In genomic region chr9:92133949-92134604, GRCh38 we compare ENCODE assay signal across 8 cellular contexts. TPM values are rescaled to one million over a fixed set of nuclear protein-coding genes. Genes with fewer than 3 reads are reported as not detected.
DNase-seq lines count a peak whose midpoint lies in the region; ATAC-seq and TF ChIP-seq lines count a peak whose summit lies in the region.

No MANE protein-coding gene starts in this region.

- peak; percentile 97 for TF ChIP-seq CTCF in GM12874 (IDR thresholded peaks at IDR 0.05; ENCODE audit: insufficient read depth, low read depth, low read length)
- TF ChIP-seq CTCF in kidney epithelial cell (IDR thresholded peaks at IDR 0.05; ENCODE audit: insufficient read depth, low read length, poor library complexity, severe bottlenecking) = peak; percentile 95

- peak; percentile 65 for DNase-seq in NCI-H345 (lab: John Stamatoyannopoulos, UW)
- peak; percentile 53 for DNase-seq in activated CD4-positive, CD25-positive, alpha-beta regulatory T cell treated with anti-CD3 and anti-CD28 coated beads, Interleukin-2, amount 50 U/mL, for 16 hours (ENCODE audit: low read depth, low spot score)
- DNase-seq in central memory CD4-positive, alpha-beta T cell = peak; percentile 64
- no peak for DNase-seq in kidney epithelial cell (ENCODE audit: low read depth)
- peak; percentile 58 for DNase-seq in stimulated activated CD4-positive, alpha-beta T cell treated with anti-CD3 and anti-CD28 coated beads, Interleukin-2, amount 100 ng/mL, for 4 hours (ENCODE audit: low read depth)

- peak overlapping the region; percentile 15 for H3K4me3 ChIP-seq in kidney epithelial cell (ENCODE audit: low read depth, low read length)

- H3K36me3 ChIP-seq in kidney epithelial cell (ENCODE audit: control insufficient read depth, insufficient read depth, low read length) = no peaks in the 10 kb centered on the region

- ATAC-seq in HG03039 (IDR thresholded peaks at IDR 0.05; ENCODE audit: unreplicated experiment) = peak; percentile 60
- ATAC-seq in HG02588 (IDR thresholded peaks at IDR 0.05; ENCODE audit: unreplicated experiment) = no peak

- no peaks in the 10 kb centered on the region for H3K27me3 ChIP-seq in kidney epithelial cell (ENCODE audit: control insufficient read depth, insufficient read depth, low read length)

RNA-seq across cellular contexts. Expression of gene SPTLC1, which starts 18.9 kb away (rescaled TPM):
- total RNA-seq in kidney epithelial cell = 101 and 103 TPM in 2 replicates
